1 cellular context compared by ENCODE assay signal in the genomic region with DNA sequence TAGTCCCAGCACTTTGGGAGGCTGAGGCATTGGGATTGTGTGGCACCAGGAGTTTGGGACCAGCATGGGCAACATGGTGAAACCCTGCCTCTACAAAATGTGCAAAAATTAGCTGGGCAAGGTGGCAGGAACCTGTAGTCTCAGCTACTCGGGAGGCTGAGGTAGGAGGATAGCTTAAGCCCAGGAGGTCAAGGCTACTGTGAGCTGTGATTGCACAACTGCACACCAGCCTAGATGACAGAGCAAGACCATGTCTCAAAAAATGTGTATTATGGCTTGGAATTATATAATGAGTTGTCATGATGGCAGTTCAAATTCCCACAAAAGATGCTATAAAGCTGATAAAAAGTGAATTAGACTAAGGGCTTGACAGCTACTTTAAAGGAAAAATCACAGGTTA.
TF ChIP-seq lines count a peak whose summit lies in the region.

No MANE protein-coding gene starts in this region.

TF ChIP-seq in HepG2, 621 proteins besides CTCF, POLR2A, EP300 and RAD21:
- no peak for TF ChIP-seq FOXK1 (CRISPR knock-in tag; IDR thresholded peaks at IDR 0.05; ENCODE audit: borderline replicate concordance, low read depth)
- no peak for TF ChIP-seq ZNF318 (CRISPR knock-in tag; IDR thresholded peaks at IDR 0.05)
- TF ChIP-seq ZKSCAN5 (CRISPR knock-in tag; IDR thresholded peaks at IDR 0.05): no peak
- TF ChIP-seq ZNF841 (CRISPR knock-in tag; IDR thresholded peaks at IDR 0.05; ENCODE audit: borderline replicate concordance): no peak
- TF ChIP-seq ZNF547 (CRISPR knock-in tag; IDR thresholded peaks at IDR 0.05): no peak
- TF ChIP-seq ZNF136 (CRISPR knock-in tag; IDR thresholded peaks at IDR 0.05; ENCODE audit: low read depth): no peak
- TF ChIP-seq MEIS1 (CRISPR knock-in tag; IDR thresholded peaks at IDR 0.05; ENCODE audit: borderline replicate concordance): no peak
- no peak for TF ChIP-seq HDAC1 (CRISPR knock-in tag; IDR thresholded peaks at IDR 0.05)
- no peak for TF ChIP-seq FOXC1 (CRISPR knock-in tag; IDR thresholded peaks at IDR 0.05; ENCODE audit: borderline replicate concordance)
- no peak for TF ChIP-seq CENPT (CRISPR knock-in tag; IDR thresholded peaks at IDR 0.05; ENCODE audit: low read depth)
- no peak for TF ChIP-seq MIXL1 (CRISPR knock-in tag; IDR thresholded peaks at IDR 0.05)
- TF ChIP-seq ZMYM3 (CRISPR knock-in tag; IDR thresholded peaks at IDR 0.05): 0 out of 2 replicates have a peak, but pooled peaks have one; percentile 18
- no peak for TF ChIP-seq ZBTB3 (CRISPR knock-in tag; IDR thresholded peaks at IDR 0.05; ENCODE audit: borderline replicate concordance, low read depth)
- TF ChIP-seq ZSCAN31 (CRISPR knock-in tag; IDR thresholded peaks at IDR 0.05; ENCODE audit: low read depth): no peak
- TF ChIP-seq JDP2 (CRISPR knock-in tag; IDR thresholded peaks at IDR 0.05; ENCODE audit: borderline replicate concordance): no peak
- TF ChIP-seq CHD2 (IDR thresholded peaks at IDR 0.05; ENCODE audit: low read depth, low read length): no peak
- TF ChIP-seq NR3C1 (CRISPR knock-in tag; IDR thresholded peaks at IDR 0.05): no peak
- TF ChIP-seq SAFB2 (CRISPR knock-in tag; IDR thresholded peaks at IDR 0.05; ENCODE audit: borderline replicate concordance, low read depth): no peak
- peak; percentile 86 for TF ChIP-seq RBM22 (optimal IDR thresholded peaks at IDR 0.05; ENCODE audit: low read length)
- TF ChIP-seq RARA (CRISPR knock-in tag; IDR thresholded peaks at IDR 0.05): 0 out of 2 replicates have a peak, but pooled peaks have one; percentile 13
- peak; percentile 76 for TF ChIP-seq CEBPG (CRISPR knock-in tag; IDR thresholded peaks at IDR 0.05)
- TF ChIP-seq, protein P1, sequence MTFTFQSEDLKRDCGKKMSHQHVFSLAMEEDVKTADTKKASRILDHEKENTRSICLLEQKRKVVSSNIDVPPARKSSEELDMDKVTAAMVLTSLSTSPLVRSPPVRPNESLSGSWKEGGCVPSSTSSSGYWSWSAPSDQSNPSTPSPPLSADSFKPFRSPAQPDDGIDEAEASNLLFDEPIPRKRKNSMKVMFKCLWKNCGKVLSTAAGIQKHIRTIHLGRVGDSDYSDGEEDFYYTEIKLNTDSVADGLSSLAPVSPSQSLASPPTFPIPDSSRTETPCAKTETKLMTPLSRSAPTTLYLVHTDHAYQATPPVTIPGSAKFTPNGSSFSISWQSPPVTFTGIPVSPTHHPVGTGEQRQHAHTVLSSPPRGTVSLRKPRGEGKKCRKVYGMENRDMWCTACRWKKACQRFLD (CRISPR knock-in tag; IDR thresholded peaks at IDR 0.05; ENCODE audit: borderline replicate concordance): no peak
- TF ChIP-seq CCAR2 (optimal IDR thresholded peaks at IDR 0.05; ENCODE audit: low read depth, low read length): no peak
- no peak for TF ChIP-seq GATA4 (IDR thresholded peaks at IDR 0.05; ENCODE audit: borderline replicate concordance, low read depth)
- peak; percentile 96 for TF ChIP-seq ZNF770 (CRISPR knock-in tag; IDR thresholded peaks at IDR 0.05)
- no peak for TF ChIP-seq NR2F6 (IDR thresholded peaks at IDR 0.05)
- peak; percentile 27; the same call in 1 of the 2 replicates for TF ChIP-seq NR2F6 (CRISPR knock-in tag; IDR thresholded peaks at IDR 0.05)
- TF ChIP-seq REXO4 (CRISPR knock-in tag; IDR thresholded peaks at IDR 0.05; ENCODE audit: borderline replicate concordance): no peak
- no peak for TF ChIP-seq ZFYVE20 (CRISPR knock-in tag; IDR thresholded peaks at IDR 0.05; ENCODE audit: borderline replicate concordance, low read depth)
- no peak for TF ChIP-seq ZNF660 (CRISPR knock-in tag; IDR thresholded peaks at IDR 0.05; ENCODE audit: borderline replicate concordance, low read depth)
- no peak for TF ChIP-seq ZNF878 (CRISPR knock-in tag; IDR thresholded peaks at IDR 0.05)
- TF ChIP-seq CEBPB (IDR thresholded peaks at IDR 0.05; ENCODE audit: borderline replicate concordance, low read depth, low read length): peak; percentile 83
- no peak for TF ChIP-seq LBX2 (CRISPR knock-in tag; IDR thresholded peaks at IDR 0.05; ENCODE audit: borderline replicate concordance)
- TF ChIP-seq THAP7 (CRISPR knock-in tag; IDR thresholded peaks at IDR 0.05): no peak
- no peak for TF ChIP-seq SCMH1 (CRISPR knock-in tag; IDR thresholded peaks at IDR 0.05; ENCODE audit: borderline replicate concordance)
- no peak for TF ChIP-seq ZC3H4 (CRISPR knock-in tag; IDR thresholded peaks at IDR 0.05; ENCODE audit: borderline replicate concordance)
- TF ChIP-seq, protein P2, sequence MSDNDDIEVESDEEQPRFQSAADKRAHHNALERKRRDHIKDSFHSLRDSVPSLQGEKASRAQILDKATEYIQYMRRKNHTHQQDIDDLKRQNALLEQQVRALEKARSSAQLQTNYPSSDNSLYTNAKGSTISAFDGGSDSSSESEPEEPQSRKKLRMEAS (IDR thresholded peaks at IDR 0.05): no peak
- TF ChIP-seq LRRFIP1 (CRISPR knock-in tag; conservative IDR thresholded peaks at IDR 0.05): no peak
- no peak for TF ChIP-seq STAG1 (CRISPR knock-in tag; IDR thresholded peaks at IDR 0.05)
- no peak for TF ChIP-seq ZNF616 (CRISPR knock-in tag; IDR thresholded peaks at IDR 0.05; ENCODE audit: low read depth)
- no peak for TF ChIP-seq NCOA5 (CRISPR knock-in tag; IDR thresholded peaks at IDR 0.05)
- TF ChIP-seq ZNF496 (CRISPR knock-in tag; IDR thresholded peaks at IDR 0.05; ENCODE audit: insufficient replicate concordance): no peak
- TF ChIP-seq, protein P3, sequence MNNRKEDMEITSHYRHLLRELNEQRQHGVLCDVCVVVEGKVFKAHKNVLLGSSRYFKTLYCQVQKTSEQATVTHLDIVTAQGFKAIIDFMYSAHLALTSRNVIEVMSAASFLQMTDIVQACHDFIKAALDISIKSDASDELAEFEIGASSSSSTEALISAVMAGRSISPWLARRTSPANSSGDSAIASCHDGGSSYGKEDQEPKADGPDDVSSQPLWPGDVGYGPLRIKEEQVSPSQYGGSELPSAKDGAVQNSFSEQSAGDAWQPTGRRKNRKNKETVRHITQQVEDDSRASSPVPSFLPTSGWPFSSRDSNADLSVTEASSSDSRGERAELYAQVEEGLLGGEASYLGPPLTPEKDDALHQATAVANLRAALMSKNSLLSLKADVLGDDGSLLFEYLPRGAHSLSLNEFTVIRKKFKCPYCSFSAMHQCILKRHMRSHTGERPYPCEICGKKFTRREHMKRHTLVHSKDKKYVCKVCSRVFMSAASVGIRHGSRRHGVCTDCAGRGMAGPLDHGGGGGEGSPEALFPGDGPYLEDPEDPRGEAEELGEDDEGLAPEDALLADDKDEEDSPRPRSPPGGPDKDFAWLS (CRISPR knock-in tag; IDR thresholded peaks at IDR 0.05; ENCODE audit: borderline replicate concordance): no peak
- TF ChIP-seq ELF4 (CRISPR knock-in tag; IDR thresholded peaks at IDR 0.05; ENCODE audit: borderline replicate concordance): no peak
- TF ChIP-seq, protein P4, sequence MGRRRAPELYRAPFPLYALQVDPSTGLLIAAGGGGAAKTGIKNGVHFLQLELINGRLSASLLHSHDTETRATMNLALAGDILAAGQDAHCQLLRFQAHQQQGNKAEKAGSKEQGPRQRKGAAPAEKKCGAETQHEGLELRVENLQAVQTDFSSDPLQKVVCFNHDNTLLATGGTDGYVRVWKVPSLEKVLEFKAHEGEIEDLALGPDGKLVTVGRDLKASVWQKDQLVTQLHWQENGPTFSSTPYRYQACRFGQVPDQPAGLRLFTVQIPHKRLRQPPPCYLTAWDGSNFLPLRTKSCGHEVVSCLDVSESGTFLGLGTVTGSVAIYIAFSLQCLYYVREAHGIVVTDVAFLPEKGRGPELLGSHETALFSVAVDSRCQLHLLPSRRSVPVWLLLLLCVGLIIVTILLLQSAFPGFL (CRISPR knock-in tag; IDR thresholded peaks at IDR 0.05): no peak
- no peak for TF ChIP-seq ZNF317 (CRISPR knock-in tag; IDR thresholded peaks at IDR 0.05)
- TF ChIP-seq ZNF546 (CRISPR knock-in tag; conservative IDR thresholded peaks at IDR 0.05): no peak
- no peak for TF ChIP-seq MAF1 (CRISPR knock-in tag; IDR thresholded peaks at IDR 0.05; ENCODE audit: borderline replicate concordance)
